Comparison of ENCODE assay signal across 7 cellular contexts in the genomic region with DNA sequence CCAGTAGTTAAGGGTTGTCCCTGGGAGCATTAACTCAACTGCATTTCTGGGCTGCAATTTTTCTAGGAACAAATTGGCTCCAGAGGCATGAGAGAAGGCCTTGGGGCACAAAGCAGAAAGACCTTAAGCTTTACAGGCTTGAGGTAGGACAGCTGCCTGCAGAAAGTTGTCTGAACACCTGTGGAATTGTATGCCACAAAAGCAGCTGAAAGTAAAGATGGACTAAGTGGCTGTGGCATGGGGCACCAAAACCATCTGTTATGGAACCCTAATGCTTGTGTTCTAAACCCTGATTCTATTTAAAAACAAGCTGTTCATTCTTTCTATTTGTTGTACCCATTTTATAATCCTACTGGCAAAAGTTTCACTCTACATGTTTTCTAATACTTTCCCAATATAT.
"Had no signal": no experiment of that assay in that cellular context is flagged by ENCODE, and none has a peak within 500 bp of the region (broad histone marks: within the 10 kb centered on the region; RNA-seq: fewer than 3 reads in every experiment).

No MANE protein-coding gene starts in this region.

- H3K36me3 ChIP-seq: HAP-1 had no signal

- H3K9me3 ChIP-seq: HAP-1 had no signal

- H3K4me1 ChIP-seq: HAP-1 had no signal

- H3K4me2 ChIP-seq: GM23338 had no signal

- H3K4me3 ChIP-seq: GM23338, HAP-1, K562 had no signal

- DNase-seq: H7, HFFc6, IMR-90 had no signal

- H2AFZ ChIP-seq: GM23338 had no signal

- ATAC-seq: GM23338, HCT116, K562 had no signal
